In genomic region chr16:75647492-75648264, GRCh38 we compare ENCODE assay signal across 8 cellular contexts. TPM values are rescaled to one million over a fixed set of nuclear protein-coding genes. Genes with fewer than 3 reads are reported as not detected.
A peak's percentile ranks its signal among the peaks of the same experiment; 100 is the strongest.
DNase-seq lines count a peak whose midpoint lies in the region; ATAC-seq and TF ChIP-seq lines count a peak whose summit lies in the region.

Gene KARS1 (minus strand): TSS chr16:75647665. CDS start chr16:75647639, 26 bp downstream.
Gene TERF2IP (plus strand): TSS chr16:75647773. CDS start chr16:75647883, 110 bp downstream.

- no peak for TF ChIP-seq CTCF in left lung (IDR thresholded peaks at IDR 0.05)

- no peaks in the 10 kb centered on the region for H3K9me3 Mint-ChIP-seq in dendritic cell treated with granulocyte-macrophage colony-stimulating factor and Interleukin-4, amounts not matched to agents 40 ng/mL and 50 ng/mL, for 4 days

- H3K4me1 ChIP-seq in BLaER1, result peaks cover 52% of the 10 kb centered on the region
- H3K4me1 ChIP-seq in left lung, result peaks cover 28 to 61% of the 10 kb centered on the region in 2 donors

- ATAC-seq in GM19328 (IDR thresholded peaks at IDR 0.05; ENCODE audit: unreplicated experiment), result peak; percentile 86
- peak; percentile 76 for ATAC-seq in HG03520 (IDR thresholded peaks at IDR 0.05; ENCODE audit: unreplicated experiment)
- ATAC-seq in left lung, result peak; percentile 98

- H3K4me3 ChIP-seq in BLaER1 (peak within 1 kb of the TSS; percentile 89), left lung (peak within 1 kb of the TSS; percentile 95 to 96)

- peak within 1 kb of the TSS; percentile 91 for H3K4me2 ChIP-seq in BLaER1

- peaks cover 86% of the 10 kb centered on the region for H4K20me1 ChIP-seq in BLaER1

- peak within 1 kb of the TSS; percentile 96 for H3K27ac Mint-ChIP-seq in dendritic cell treated with granulocyte-macrophage colony-stimulating factor and Interleukin-4, amounts not matched to agents 40 ng/mL and 50 ng/mL, for 4 days

- intact Hi-C loops in dendritic cell treated with granulocyte-macrophage colony-stimulating factor and Interleukin-4, amounts not matched to agents 40 ng/mL and 50 ng/mL, for 4 days (cut with micrococcal nuclease), result loop anchor here (1.0 to 5.0 kb wide), 4 partner anchors 24 to 1545 kb away; partner anchors contain the start of genes ADAT1, CFDP1, GABARAPL2 and MON1B
- intact Hi-C loops in left lung (cut with DNase I), result no loop called here

- DNase-seq in NCI-H69 (lab: John Stamatoyannopoulos, UW) (peak; percentile 92), left lung (peak; percentile 95 to 98)
- peak; percentile 88 to 91 for DNase-seq in activated CD4-positive, alpha-beta T cell treated with anti-CD3 and anti-CD28 coated beads, Interleukin-2, amount 50 U/mL, for 24 hours (ENCODE audit: low read depth in 1 of 2, low spot score in 1 of 2)
- DNase-seq in stimulated activated CD4-positive, alpha-beta T cell treated with anti-CD3 and anti-CD28 coated beads, Interleukin-2, amount 100 ng/mL, for 48 hours, result peak; percentile 87 to 88

- H3K9me3 ChIP-seq in BLaER1 (no peaks in the 10 kb centered on the region), left lung (no peaks in the 10 kb centered on the region)

- H3K27ac ChIP-seq in BLaER1 (peak within 1 kb of the TSS; percentile 93), left lung (peak within 1 kb of the TSS; percentile 94 to 98)

- peaks cover 44% of the 10 kb centered on the region for H3K4me1 Mint-ChIP-seq in dendritic cell treated with granulocyte-macrophage colony-stimulating factor and Interleukin-4, amounts not matched to agents 40 ng/mL and 50 ng/mL, for 4 days (ENCODE audit: low read depth)

- no peaks in the 10 kb centered on the region for H3K27me3 Mint-ChIP-seq in dendritic cell treated with granulocyte-macrophage colony-stimulating factor and Interleukin-4, amounts not matched to agents 40 ng/mL and 50 ng/mL, for 4 days

- H3K27me3 ChIP-seq in BLaER1 (no peaks in the 10 kb centered on the region), left lung (no peaks in the 10 kb centered on the region)

- peaks cover 62% of the 10 kb centered on the region for H3K36me3 Mint-ChIP-seq in dendritic cell treated with granulocyte-macrophage colony-stimulating factor and Interleukin-4, amounts not matched to agents 40 ng/mL and 50 ng/mL, for 4 days (ENCODE audit: low read depth)

- H3K9ac ChIP-seq in BLaER1, result peak within 1 kb of the TSS; percentile 95

- H3K4me3 Mint-ChIP-seq in dendritic cell treated with granulocyte-macrophage colony-stimulating factor and Interleukin-4, amounts not matched to agents 40 ng/mL and 50 ng/mL, for 4 days, result peak within 1 kb of the TSS; percentile 98

- H3K36me3 ChIP-seq in BLaER1 (peaks cover 30% of the 10 kb centered on the region), left lung (peaks cover 0 to 31% of the 10 kb centered on the region in 2 donors)

RNA-seq across cellular contexts. Expression of gene KARS1, which starts in this region (rescaled TPM):
- total RNA-seq in left lung, result 100 to 1,000 TPM in 1 of 2 donors, 10 to 100 TPM in 1; 80.0 to 106 TPM

RNA-seq across cellular contexts. Expression of gene TERF2IP, which starts in this region (rescaled TPM):
- total RNA-seq in left lung, result 10 to 100 TPM; 46.7 to 55.8 TPM

Comparison
In these comparisons a context has a peak if more than half of its experiments do, and no peak if none do; other contexts are left out.
1. Peak in every context shown above with its lines: DNase-seq, ATAC-seq, H3K4me3 ChIP-seq and H3K27ac ChIP-seq.